In the genomic region with DNA sequence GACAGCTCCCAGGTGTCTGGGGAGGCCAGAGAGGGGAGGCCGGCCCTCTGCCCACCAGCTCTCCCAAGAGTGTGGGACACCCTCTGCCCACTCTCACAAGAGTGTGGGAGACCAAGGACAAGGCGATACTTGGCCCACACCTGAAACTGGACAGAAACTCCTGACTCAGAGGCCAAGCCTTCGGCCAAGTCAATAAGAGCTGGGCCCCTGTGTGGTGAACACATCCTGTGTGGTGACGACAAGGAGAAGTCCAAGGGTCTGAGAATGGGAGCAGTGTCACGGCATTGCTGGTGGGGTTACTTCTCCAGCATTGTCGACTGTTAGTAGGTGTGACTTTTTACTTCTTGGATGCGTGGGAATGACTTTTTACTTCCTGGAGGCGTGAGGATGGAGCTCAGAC, we compare ENCODE assay signal across 30 cellular contexts. TPM values are rescaled to one million over a fixed set of nuclear protein-coding genes. Genes with fewer than 3 reads are reported as not detected.
DNase-seq lines count a peak whose midpoint lies in the region; ATAC-seq and TF ChIP-seq lines count a peak whose summit lies in the region.
"Had no signal": no experiment of that assay in that cellular context is flagged by ENCODE, and none has a peak within 500 bp of the region (broad histone marks: within the 10 kb centered on the region; RNA-seq: fewer than 3 reads in every experiment).

No MANE protein-coding gene starts in this region.

- no peak overlapping the region for H3K4me2 ChIP-seq in trophoblast cell (ENCODE audit: low read length)

- H3K18ac ChIP-seq in trophoblast cell (ENCODE audit: low read length), result no peak overlapping the region

- peak overlapping the region; percentile 66 for H3K27ac Mint-ChIP-seq in WTC11
- H3K27ac Mint-ChIP-seq: activated naive CD8-positive, alpha-beta T cell treated with anti-CD3 and anti-CD28 coated beads, Interleukin-2, amount 50 U/mL, for 24 hours; endodermal cell had no signal

- H3K4ac ChIP-seq in trophoblast cell (ENCODE audit: low read depth, low read length), result no peak overlapping the region

- DNase-seq in WTC11 (ENCODE audit: low spot score), result no peak
- DNase-seq in fibroblast of mammary gland (ENCODE audit: low read depth), result peak; percentile 44
- DNase-seq in trophoblast cell, result no peak
- no peak for DNase-seq in MV-4-11 (lab: John Stamatoyannopoulos, UW)
- no peak for DNase-seq in ACHN
- DNase-seq in NCI-H2196 (lab: John Stamatoyannopoulos, UW; ENCODE audit: unreplicated experiment), result no peak
- DNase-seq in lower lobe of right lung, result no peak
- DNase-seq: activated gamma-delta T cell; activated naive CD8-positive, alpha-beta T cell treated with anti-CD3 and anti-CD28 coated beads, Interleukin-2, amount 50 U/mL, for 24 hours; CD4-positive, alpha-beta memory T cell; cortex of kidney; endodermal cell; esophagus squamous epithelium; GDM1; H7; NCI-H1105 treated with DMSO at 0.1 percent for 48 hours; NCI-H2029 treated with DMSO at 0.1 percent for 48 hours; NCI-H446; psoas muscle; SHP77 treated with DMSO at 0.1 percent for 48 hours; stimulated activated CD8-positive, alpha-beta memory T cell treated with anti-CD3 and anti-CD28 coated beads, Interleukin-4, amount 100 ng/mL, for 48 hours; stomach had no signal

- H3K79me2 ChIP-seq in trophoblast cell (ENCODE audit: control insufficient read depth, insufficient read depth, low read length, poor library complexity), result no peaks in the 10 kb centered on the region

- TF ChIP-seq CTCF in HEK293 (tag by site-specific recombination; IDR thresholded peaks at IDR 0.05) (no peak), WTC11 (IDR thresholded peaks at IDR 0.05) (no peak), fibroblast of mammary gland (conservative IDR thresholded peaks at IDR 0.05; ENCODE audit: control insufficient read depth, insufficient read depth, low read depth, low read length) (no peak), lower lobe of right lung (IDR thresholded peaks at IDR 0.05) (no peak)

- ATAC-seq in WTC11 (no peak), lower lobe of right lung (no peak)
- ATAC-seq: activated naive CD8-positive, alpha-beta T cell treated with anti-CD3 and anti-CD28 coated beads, Interleukin-2, amount 50 U/mL, for 24 hours; gastroesophageal sphincter; psoas muscle had no signal

- peaks cover 2% of the 10 kb centered on the region; the same call in 1 of the 2 replicates for H3K4me1 ChIP-seq in HEK293 (ENCODE audit: control insufficient read depth, insufficient read depth, low read length)
- peaks cover 21 to 25% of the 10 kb centered on the region in 2 experiments for H3K4me1 ChIP-seq in trophoblast cell (ENCODE audit: control insufficient read depth in 1 of 2, insufficient read depth in 2 of 2, low read length in 2 of 2)
- H3K4me1 ChIP-seq in lower lobe of right lung, result no peaks in the 10 kb centered on the region
- H3K4me1 ChIP-seq: gastroesophageal sphincter, psoas muscle had no signal

- CTCF ChIA-PET in HEK293 (lab: Yijun Ruan, JAX) (interaction anchor here (0.6 kb wide), 1 partner anchor 232 kb away, joined by 3 read pairs; no protein-coding TSS in a partner anchor), WTC11 (lab: Charles Lee) (interaction anchor here (1.9 kb wide), 1 partner anchor 30 kb away, joined by 9 read pairs; no protein-coding TSS in a partner anchor)

- in situ Hi-C loops in ACHN (cut with HindIII; ENCODE audit: low pct_ligation_motif_present, low pct_unique_long_range_greater_than_20kb, low sequenced_read_pairs), result no loop called here

- H4K12ac ChIP-seq in trophoblast cell (ENCODE audit: low read depth, low read length), result no peak overlapping the region

- H2BK120ac ChIP-seq in trophoblast cell (ENCODE audit: insufficient read depth, low read length, poor library complexity), result no peak overlapping the region

- no peaks in the 10 kb centered on the region for H3K36me3 Mint-ChIP-seq in WTC11
- H3K36me3 Mint-ChIP-seq: CD4-positive, alpha-beta memory T cell had no signal

- H3K36me3 ChIP-seq in HEK293 (ENCODE audit: control insufficient read depth in 2 of 2, insufficient read depth in 1 of 2, low read length in 2 of 2) (no peaks in the 10 kb centered on the region), trophoblast cell (ENCODE audit: control insufficient read depth in 1 of 2, insufficient read depth in 2 of 2, low read length in 2 of 2) (no peaks in the 10 kb centered on the region), lower lobe of right lung (no peaks in the 10 kb centered on the region)
- H3K36me3 ChIP-seq: esophagus squamous epithelium, gastroesophageal sphincter, stomach, tibial nerve had no signal

- POLR2A ChIA-PET in HEK293 (lab: Yijun Ruan, JAX), result interaction anchor here (0.6 to 1.3 kb wide), 2 partner anchors 15 to 30 kb away, joined by 3 to 5 read pairs; a partner anchor contains a TSS
- POLR2A ChIA-PET in WTC11 (lab: Charles Lee), result interaction anchor here (0.7 kb wide), 1 partner anchor 111 kb away, joined by 4 read pairs; no protein-coding TSS in a partner anchor

- H2AK5ac ChIP-seq in trophoblast cell (ENCODE audit: low read length), result no peak overlapping the region

- H3K23ac ChIP-seq in trophoblast cell (ENCODE audit: low read length), result no peak overlapping the region

- peak overlapping the region; percentile 32 for H2BK12ac ChIP-seq in trophoblast cell (ENCODE audit: low read length)

- H3K9me3 Mint-ChIP-seq in WTC11, result peaks cover 4% of the 10 kb centered on the region
- H3K9me3 Mint-ChIP-seq: activated naive CD8-positive, alpha-beta T cell treated with anti-CD3 and anti-CD28 coated beads, Interleukin-2, amount 50 U/mL, for 24 hours; CD4-positive, alpha-beta memory T cell; endodermal cell; neural crest cell had no signal

- H3K4me3 ChIP-seq in HEK293 (ENCODE audit: low read depth, low read length) (no peak overlapping the region), fibroblast of mammary gland (ENCODE audit: control insufficient read depth, low read depth, low read length) (no peak overlapping the region), trophoblast cell (ENCODE audit: low read depth, low read length) (no peak overlapping the region), lower lobe of right lung (no peak overlapping the region)
- H3K4me3 ChIP-seq: esophagus squamous epithelium, gastroesophageal sphincter, psoas muscle, stomach, tibial nerve had no signal

- no peak overlapping the region for H3K9ac ChIP-seq in trophoblast cell (ENCODE audit: low read length)

- H3K79me1 ChIP-seq in trophoblast cell (ENCODE audit: low read length), result peaks cover 2% of the 10 kb centered on the region

- H3K27ac ChIP-seq in HEK293 (ENCODE audit: extremely low read depth, low read depth, low read length) (no peak overlapping the region), trophoblast cell (ENCODE audit: low read depth, low read length) (no peak overlapping the region), lower lobe of right lung (no peak overlapping the region)
- H3K27ac ChIP-seq: esophagus squamous epithelium, gastroesophageal sphincter, HL-60, psoas muscle, stomach, tibial nerve had no signal

- H3K14ac ChIP-seq in trophoblast cell (ENCODE audit: low read length), result no peak overlapping the region

- intact Hi-C loops in lower lobe of right lung (cut with DNase I), result no loop called here

- H3K27me3 Mint-ChIP-seq in WTC11 (ENCODE audit: low read depth), result no peaks in the 10 kb centered on the region

- H3K9me3 ChIP-seq in HEK293 (ENCODE audit: control insufficient read depth, insufficient read depth, low read depth, low read length), result no peaks in the 10 kb centered on the region
- H3K9me3 ChIP-seq in trophoblast cell (ENCODE audit: insufficient read depth, low read depth, low read length), result no peaks in the 10 kb centered on the region
- H3K9me3 ChIP-seq in lower lobe of right lung, result no peaks in the 10 kb centered on the region
- H3K9me3 ChIP-seq: esophagus squamous epithelium, gastroesophageal sphincter, psoas muscle, stomach, tibial nerve had no signal

- H3K27me3 ChIP-seq in trophoblast cell (ENCODE audit: insufficient read depth, low read length) (no peaks in the 10 kb centered on the region), lower lobe of right lung (ENCODE audit: low read depth) (no peaks in the 10 kb centered on the region)
- H3K27me3 ChIP-seq: esophagus squamous epithelium, gastroesophageal sphincter, stomach, tibial nerve had no signal

- H2BK5ac ChIP-seq in trophoblast cell (ENCODE audit: low read depth, low read length, poor library complexity), result no peak overlapping the region

- H4K91ac ChIP-seq in trophoblast cell (ENCODE audit: low read depth, low read length), result no peak overlapping the region

- no peak overlapping the region for H4K8ac ChIP-seq in trophoblast cell (ENCODE audit: low read depth, low read length)

- H3K4me1 Mint-ChIP-seq in WTC11, result peaks cover 59% of the 10 kb centered on the region
- H3K4me1 Mint-ChIP-seq: activated naive CD8-positive, alpha-beta T cell treated with anti-CD3 and anti-CD28 coated beads, Interleukin-2, amount 50 U/mL, for 24 hours; CD4-positive, alpha-beta memory T cell had no signal

- WGBS in trophoblast cell (ENCODE audit: extremely low coverage, insufficient coverage, insufficient read length), result no CpG with 5 or more reads among the region's 8 CpGs

- no peak overlapping the region for H3K4me3 Mint-ChIP-seq in WTC11
- H3K4me3 Mint-ChIP-seq: activated naive CD8-positive, alpha-beta T cell treated with anti-CD3 and anti-CD28 coated beads, Interleukin-2, amount 50 U/mL, for 24 hours; CD4-positive, alpha-beta memory T cell; endodermal cell; neural crest cell had no signal

- no peak overlapping the region for H2AFZ ChIP-seq in trophoblast cell (ENCODE audit: insufficient read depth, low read length, poor library complexity)

TF ChIP-seq in HEK293, 187 proteins besides CTCF, POLR2A, EP300 and RAD21:
- peak; percentile 29 for TF ChIP-seq ZFHX2 (tag by site-specific recombination; conservative IDR thresholded peaks at IDR 0.05)
- peak; percentile 63; the same call in 1 of the 2 replicates for TF ChIP-seq EGR2 (tag by site-specific recombination; IDR thresholded peaks at IDR 0.05; ENCODE audit: low read depth)
- TF ChIP-seq HOXA7 (CRISPR knock-in tag; IDR thresholded peaks at IDR 0.05; ENCODE audit: borderline replicate concordance), result no peak

TF ChIP-seq in WTC11, 78 proteins besides CTCF, POLR2A, EP300 and RAD21 (continues in another document):
- no peak for TF ChIP-seq ZNF121 (CRISPR knock-in tag; IDR thresholded peaks at IDR 0.05)
- no peak for TF ChIP-seq ZNF416 (CRISPR knock-in tag; IDR thresholded peaks at IDR 0.05)
- TF ChIP-seq SMAD4 (CRISPR knock-in tag; IDR thresholded peaks at IDR 0.05), result no peak

RNA-seq across cellular contexts. Expression of a gene that starts 14.6 kb away (rescaled TPM):
- total RNA-seq in WTC11 (2021), result 37.3 to 38.9 TPM (median 37.5 TPM) in 3 replicates
- 13.8 and 14.8 TPM in 2 replicates for polyA plus RNA-seq in trophoblast cell (2013)
- 5.9 TPM for total RNA-seq in lower lobe of right lung

RNA-seq across cellular contexts. Expression of a gene that starts 45.5 kb away (rescaled TPM):
- not detected in 3 replicates for total RNA-seq in WTC11 (2021)
- 0.03 TPM in 1 of 2 replicates, not detected in the other for polyA plus RNA-seq in trophoblast cell (2013)
- 1.2 TPM for total RNA-seq in lower lobe of right lung
- total RNA-seq: bronchial epithelial cell, gastroesophageal sphincter, lower leg skin, neural crest cell, psoas muscle had no signal
- polyA plus RNA-seq: keratinocyte had no signal
